ENCODE assay signal across 7 cellular contexts in the genomic region with DNA sequence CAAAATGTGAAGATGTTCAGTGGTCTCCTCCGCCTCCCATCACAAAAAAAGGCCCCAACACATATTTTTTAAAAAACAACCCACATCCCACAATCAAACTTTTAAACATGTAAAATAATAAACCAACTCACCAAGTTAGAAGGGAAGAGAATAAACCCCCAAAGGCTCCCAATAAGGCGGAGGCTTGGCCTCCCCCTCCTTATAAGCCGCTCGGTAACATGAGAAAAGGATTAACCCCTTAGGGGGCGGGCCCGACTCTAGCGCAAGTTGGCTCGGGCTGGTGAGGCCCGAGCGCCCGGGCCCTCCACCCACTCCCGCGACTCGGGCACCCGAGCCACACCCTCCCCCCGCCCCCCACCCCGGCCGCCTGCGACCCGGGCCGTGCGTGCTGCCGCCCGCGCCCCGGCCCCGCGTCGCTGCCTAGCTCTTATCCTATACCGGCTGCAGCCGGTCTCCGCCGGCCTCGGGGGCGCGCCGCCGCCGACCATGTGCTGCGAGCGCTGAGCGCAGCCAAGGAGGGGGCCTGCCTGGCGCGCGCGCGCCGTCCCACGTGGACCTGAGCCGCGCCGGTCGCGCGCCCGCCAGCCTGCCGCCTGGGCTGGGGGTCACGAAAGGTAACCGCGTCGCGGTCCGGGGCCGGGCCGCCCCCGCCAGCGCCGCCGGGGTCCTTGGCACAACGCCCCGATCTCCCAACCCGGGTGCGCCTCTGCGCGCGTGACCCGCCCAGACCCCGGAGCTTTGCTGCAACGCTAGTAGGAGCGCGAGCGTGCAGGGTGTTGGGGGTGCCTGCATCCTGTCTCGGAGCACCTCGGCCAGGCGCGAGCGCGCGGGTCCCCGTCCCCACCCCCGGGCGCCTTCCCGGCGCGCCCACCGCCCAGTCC. TPM values are rescaled to one million over a fixed set of nuclear protein-coding genes. Genes with fewer than 3 reads are reported as not detected.
DNase-seq lines count a peak whose midpoint lies in the region; ATAC-seq and TF ChIP-seq lines count a peak whose summit lies in the region.

Gene ARSG (plus strand): TSS at position 541 of the 881 bp plus-strand sequence. CDS start 15,999 bp downstream, outside the sequence.
A gene with protein sequence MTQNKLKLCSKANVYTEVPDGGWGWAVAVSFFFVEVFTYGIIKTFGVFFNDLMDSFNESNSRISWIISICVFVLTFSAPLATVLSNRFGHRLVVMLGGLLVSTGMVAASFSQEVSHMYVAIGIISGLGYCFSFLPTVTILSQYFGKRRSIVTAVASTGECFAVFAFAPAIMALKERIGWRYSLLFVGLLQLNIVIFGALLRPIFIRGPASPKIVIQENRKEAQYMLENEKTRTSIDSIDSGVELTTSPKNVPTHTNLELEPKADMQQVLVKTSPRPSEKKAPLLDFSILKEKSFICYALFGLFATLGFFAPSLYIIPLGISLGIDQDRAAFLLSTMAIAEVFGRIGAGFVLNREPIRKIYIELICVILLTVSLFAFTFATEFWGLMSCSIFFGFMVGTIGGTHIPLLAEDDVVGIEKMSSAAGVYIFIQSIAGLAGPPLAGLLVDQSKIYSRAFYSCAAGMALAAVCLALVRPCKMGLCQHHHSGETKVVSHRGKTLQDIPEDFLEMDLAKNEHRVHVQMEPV (minus strand): TSS at position 173 of the 881 bp plus-strand sequence. CDS start 12,807 bp downstream, outside the sequence.

- peak within 1 kb of the TSS; percentile 93 for H3K27ac Mint-ChIP-seq in activated B cell treated with CpG ODN at 0.5 μM for 24 hours

- peak; percentile 7 for DNase-seq in NCI-H2029 treated with DMSO at 0.1 percent for 48 hours (lab: John Stamatoyannopoulos, UW)
- DNase-seq in activated B cell treated with CpG ODN at 0.5 μM for 24 hours: peak; percentile 82
- peak; percentile 44 to 46 for DNase-seq in cardiac fibroblast (ENCODE audit: low read depth in 2 of 2)
- peak; percentile 39 for DNase-seq in kidney glomerular epithelial cell (lab: John Stamatoyannopoulos, UW)
- peak; percentile 59 to 63 for DNase-seq in stimulated activated CD4-positive, alpha-beta T cell treated with anti-CD3 and anti-CD28 coated beads, Interleukin-1b, Interleukin-23, amount 100 ng/mL, for 1 hour (ENCODE audit: low read depth in 2 of 2)

- peak within 1 kb of the TSS; percentile 66 to 68 for H3K4me3 ChIP-seq in cardiac fibroblast (replicated peaks in 1 of 2; ENCODE audit: low read depth in 2 of 2, low read length in 2 of 2)

- ATAC-seq in GM18511 (IDR thresholded peaks at IDR 0.05; ENCODE audit: unreplicated experiment) (peak; percentile 52), HG02884 (IDR thresholded peaks at IDR 0.05; ENCODE audit: unreplicated experiment) (peak; percentile 38), activated B cell treated with CpG ODN at 0.5 μM for 24 hours (ENCODE audit: low read depth) (peak; percentile 33)

- CTCF ChIA-PET in activated B cell treated with CpG ODN at 0.5 μM for 24 hours (lab: Charles Lee): interaction anchor here (0.9 kb wide), 1 partner anchor 53 kb away, joined by 3 read pairs; no protein-coding TSS in a partner anchor

- H3K36me3 Mint-ChIP-seq in activated B cell treated with CpG ODN at 0.5 μM for 24 hours (ENCODE audit: low read depth): peaks cover 3% of the 10 kb centered on the region

- intact Hi-C loops in activated B cell treated with CpG ODN at 0.5 μM for 24 hours (cut with micrococcal nuclease): loop anchor here (1.0 to 5.0 kb wide), 10 partner anchors 44 to 1036 kb away; partner anchors contain the start of genes ABCA5, KPNA2 and WIPI1

- POLR2A ChIA-PET in activated B cell treated with CpG ODN at 0.5 μM for 24 hours (lab: Charles Lee): interaction anchor here (0.5 to 6.8 kb wide), 36 partner anchors 10 to 573 kb away, joined by 3 to 84 read pairs (median 6); partner anchors contain the start of genes AMZ2, NOL11, PRKAR1A and WIPI1

- H3K4me1 Mint-ChIP-seq in activated B cell treated with CpG ODN at 0.5 μM for 24 hours: peaks cover 45% of the 10 kb centered on the region

- peak within 1 kb of the TSS; percentile 92 for H3K4me3 Mint-ChIP-seq in activated B cell treated with CpG ODN at 0.5 μM for 24 hours

- no peaks in the 10 kb centered on the region for H3K9me3 Mint-ChIP-seq in activated B cell treated with CpG ODN at 0.5 μM for 24 hours

- no peaks in the 10 kb centered on the region for H3K27me3 Mint-ChIP-seq in activated B cell treated with CpG ODN at 0.5 μM for 24 hours

- TF ChIP-seq CTCF in activated B cell treated with CpG ODN at 0.5 μM for 24 hours (IDR thresholded peaks at IDR 0.05) (no peak), cardiac fibroblast (IDR thresholded peaks at IDR 0.05; ENCODE audit: low read depth, low read length) (no peak)

RNA-seq across cellular contexts. Expression of gene ARSG, which starts in this region (rescaled TPM):
- total RNA-seq in activated B cell treated with CpG ODN at 0.5 μM for 24 hours: 15.5 and 19.6 TPM in 2 replicates

RNA-seq across cellular contexts. Expression of the second gene that starts in this region (rescaled TPM):
- total RNA-seq in activated B cell treated with CpG ODN at 0.5 μM for 24 hours: 10.2 and 11.0 TPM in 2 replicates

Comparison
In these comparisons a context has a peak if more than half of its experiments do, and no peak if none do; other contexts are left out.
1. Peak in every context shown above with its lines: DNase-seq, ATAC-seq and H3K4me3 ChIP-seq.
2. DNase-seq: peak in every context shown above with its lines; median percentile 82 in activated B cell treated with CpG ODN at 0.5 μM for 24 hours; 61 in stimulated activated CD4-positive, alpha-beta T cell treated with anti-CD3 and anti-CD28 coated beads, Interleukin-1b, Interleukin-23, amount 100 ng/mL, for 1 hour; 45 in cardiac fibroblast; 39 in kidney glomerular epithelial cell; 7 in NCI-H2029 treated with DMSO at 0.1 percent for 48 hours.